Comparison of ENCODE assay signal across 20 cellular contexts in the genomic region with DNA sequence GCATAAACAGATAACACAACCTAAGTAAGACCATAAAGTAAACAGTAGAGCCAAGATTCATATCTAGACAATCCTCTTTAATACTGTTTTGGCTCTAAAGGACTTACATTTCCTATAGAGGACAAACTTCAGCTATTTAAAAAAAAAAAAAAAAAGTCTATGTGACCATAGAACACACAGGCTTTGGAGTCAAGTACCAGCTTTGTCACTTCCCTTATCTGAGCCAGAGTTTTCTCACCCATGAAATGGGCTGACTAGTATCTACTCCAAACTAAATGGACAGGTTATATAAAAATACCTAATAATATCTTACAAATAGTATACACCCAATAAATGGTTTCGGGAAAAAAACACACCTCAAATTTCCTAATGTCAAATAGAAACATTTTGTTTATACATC.
"Had no signal": no experiment of that assay in that cellular context is flagged by ENCODE, and none has a peak within 500 bp of the region (broad histone marks: within the 10 kb centered on the region; RNA-seq: fewer than 3 reads in every experiment).

No MANE protein-coding gene starts in this region.

- H3K9me3 ChIP-seq: adrenal gland had no signal

- ATAC-seq: activated CD4-positive, CD25-positive, alpha-beta regulatory T cell treated with anti-CD3 and anti-CD28 coated beads, Interleukin-2, amount 50 U/mL, for 24 hours; activated CD8-positive, alpha-beta T cell treated with anti-CD3 and anti-CD28 coated beads for 36 hours had no signal

- H3K27ac Mint-ChIP-seq: activated CD8-positive, alpha-beta T cell treated with anti-CD3 and anti-CD28 coated beads for 36 hours; activated naive CD8-positive, alpha-beta T cell treated with anti-CD3 and anti-CD28 coated beads, Interleukin-2, amount 10 ng/mL, durations not matched to agents 7 days and 5 days had no signal

- H3K36me3 ChIP-seq: adrenal gland had no signal

- H3K27me3 Mint-ChIP-seq: activated CD8-positive, alpha-beta T cell treated with anti-CD3 and anti-CD28 coated beads for 36 hours; activated naive CD8-positive, alpha-beta T cell treated with anti-CD3 and anti-CD28 coated beads, Interleukin-2, amount 10 ng/mL, durations not matched to agents 7 days and 5 days had no signal

- H3K27me3 ChIP-seq: adrenal gland had no signal

- H3K4me2 ChIP-seq: PC-9 had no signal

- H3K4me1 ChIP-seq: adrenal gland had no signal

- H3K4me3 ChIP-seq: adrenal gland, PC-9 had no signal

- H3K4me1 Mint-ChIP-seq: activated naive CD8-positive, alpha-beta T cell treated with anti-CD3 and anti-CD28 coated beads, Interleukin-2, amount 10 ng/mL, durations not matched to agents 7 days and 5 days had no signal

- DNase-seq: activated CD4-positive, alpha-beta T cell treated with anti-CD3 and anti-CD28 coated beads for 4 hours; activated CD8-positive, alpha-beta memory T cell treated with anti-CD3 and anti-CD28 coated beads, Interleukin-2, amount 50 U/mL, for 4 hours; activated CD8-positive, alpha-beta T cell treated with anti-CD3 and anti-CD28 coated beads for 36 hours; activated naive CD4-positive, alpha-beta T cell treated with anti-CD3 and anti-CD28 coated beads, Interleukin-2, amount 50 U/mL, for 16 hours; activated naive CD8-positive, alpha-beta T cell treated with anti-CD3 and anti-CD28 coated beads, Interleukin-2, amount 10 ng/mL, durations not matched to agents 7 days and 5 days; adrenal gland; anterior cingulate cortex; cerebellar nuclear complex; KBM-7; NCI-H1092 treated with DMSO at 0.1 percent for 48 hours; NCI-H1417 treated with DMSO at 0.1 percent for 48 hours; NCI-H1694; NCI-H2029; NCI-H510A treated with DMSO at 0.1 percent for 48 hours; NCI-H69; PC-9; SHP77 treated with DMSO at 0.1 percent for 48 hours; T-helper 1 cell had no signal

- H3K27ac ChIP-seq: adrenal gland, PC-9, VCaP had no signal

- H2AFZ ChIP-seq: PC-9 had no signal

- H3K4me3 Mint-ChIP-seq: activated CD8-positive, alpha-beta T cell treated with anti-CD3 and anti-CD28 coated beads for 36 hours; activated naive CD8-positive, alpha-beta T cell treated with anti-CD3 and anti-CD28 coated beads, Interleukin-2, amount 10 ng/mL, durations not matched to agents 7 days and 5 days had no signal
